24 cellular contexts compared by ENCODE assay signal in the genomic region with DNA sequence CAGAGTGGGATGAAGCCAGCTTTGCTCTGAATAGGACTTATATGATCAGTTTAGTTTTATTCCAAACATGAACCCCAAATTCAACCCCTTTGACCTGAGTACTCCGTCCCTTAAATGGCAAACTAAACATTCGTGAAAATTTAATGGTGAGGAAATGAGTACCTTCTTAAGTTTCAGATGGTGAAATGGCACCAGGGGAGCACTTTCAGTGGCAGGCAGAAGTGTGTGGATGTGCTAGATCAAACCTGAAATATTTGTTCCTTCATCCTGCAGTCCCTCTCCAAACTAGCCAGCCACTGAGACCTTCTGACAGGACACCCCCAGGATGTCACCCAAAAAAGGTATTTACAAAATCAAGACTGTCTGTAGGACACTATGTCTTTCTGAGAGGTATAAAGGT.
"Had no signal": no experiment of that assay in that cellular context is flagged by ENCODE, and none has a peak within 500 bp of the region (broad histone marks: within the 10 kb centered on the region; RNA-seq: fewer than 3 reads in every experiment).

No MANE protein-coding gene starts in this region.

- H3K4me3 ChIP-seq: ascending aorta, body of pancreas had no signal

- H3K27me3 ChIP-seq: ascending aorta, body of pancreas had no signal

- H3K36me3 ChIP-seq: ascending aorta had no signal

- H3K36me3 Mint-ChIP-seq: activated naive CD4-positive, alpha-beta T cell treated with anti-CD3 and anti-CD28 coated beads, Interleukin-2, amount 50 U/mL, for 24 hours had no signal

- H3K27ac Mint-ChIP-seq: activated CD8-positive, alpha-beta T cell treated with anti-CD3 and anti-CD28 coated beads, Interleukin-2, amount 10 ng/mL, durations not matched to agents 7 days and 5 days; activated naive CD4-positive, alpha-beta T cell treated with anti-CD3 and anti-CD28 coated beads, Interleukin-2, amount 50 U/mL, for 24 hours; T-helper 1 cell treated with Interleukin-12 subunit alpha and Interleukin-12 subunit beta and Interleukin-4 antibody, amounts not matched to agents 30 μg/mL and 1 μg/mL, for 36 hours had no signal

- FAIRE-seq: bronchial epithelial cell had no signal

- H3K4me3 Mint-ChIP-seq: activated CD8-positive, alpha-beta T cell treated with anti-CD3 and anti-CD28 coated beads, Interleukin-2, amount 10 ng/mL, durations not matched to agents 7 days and 5 days; activated naive CD4-positive, alpha-beta T cell treated with anti-CD3 and anti-CD28 coated beads, Interleukin-2, amount 50 U/mL, for 24 hours; T-helper 1 cell treated with Interleukin-12 subunit alpha and Interleukin-12 subunit beta and Interleukin-4 antibody, amounts not matched to agents 30 μg/mL and 1 μg/mL, for 36 hours had no signal

- H3K9me3 ChIP-seq: ascending aorta, body of pancreas had no signal

- ATAC-seq: activated CD4-positive, CD25-positive, alpha-beta regulatory T cell treated with anti-CD3 and anti-CD28 coated beads, Interleukin-2, amount 50 U/mL, for 24 hours; activated CD8-positive, alpha-beta T cell treated with anti-CD3 and anti-CD28 coated beads, Interleukin-2, amount 10 ng/mL, durations not matched to agents 7 days and 5 days; body of pancreas; PC-3 had no signal

- H3K4me1 Mint-ChIP-seq: activated naive CD4-positive, alpha-beta T cell treated with anti-CD3 and anti-CD28 coated beads, Interleukin-2, amount 50 U/mL, for 24 hours had no signal

- H3K4me1 ChIP-seq: ascending aorta, body of pancreas had no signal

- H3K27ac ChIP-seq: ascending aorta, body of pancreas had no signal

- H3K9me3 Mint-ChIP-seq: T-helper 1 cell treated with Interleukin-12 subunit alpha and Interleukin-12 subunit beta and Interleukin-4 antibody, amounts not matched to agents 30 μg/mL and 1 μg/mL, for 36 hours had no signal

- DNase-seq: activated CD4-positive, alpha-beta T cell treated with anti-CD3 and anti-CD28 coated beads for 48 hours; activated CD4-positive, alpha-beta T cell treated with anti-CD3 and anti-CD28 coated beads, Interleukin-2, amount 50 U/mL, for 4 hours; activated CD8-positive, alpha-beta memory T cell treated with anti-CD3 and anti-CD28 coated beads, Interleukin-2, amount 50 U/mL, for 48 hours; activated CD8-positive, alpha-beta T cell treated with anti-CD3 and anti-CD28 coated beads, Interleukin-2, amount 10 ng/mL, durations not matched to agents 7 days and 5 days; activated effector memory CD4-positive, alpha-beta T cell treated with Interleukin-2 at 50 U/mL for 16 hours; activated naive CD4-positive, alpha-beta T cell; activated T-cell treated with anti-CD3 and anti-CD28 coated beads, Interleukin-2, amount 50 U/mL, for 1 hour; body of pancreas; central memory CD4-positive, alpha-beta T cell; KG1; NCI-H1092 treated with DMSO at 0.1 percent for 48 hours; NCI-H1417 treated with DMSO at 0.1 percent for 48 hours; NCI-H1694; NCI-H2029; NCI-H2107; NCI-H446 treated with DMSO at 0.1 percent for 48 hours; NCI-H526; PC-3; SHP77 treated with DMSO at 0.1 percent for 48 hours had no signal
